ENCODE assay signal across 1 cellular context in genomic region chr6:133179483-133179882, GRCh38.
TF ChIP-seq lines count a peak whose summit lies in the region.

No MANE protein-coding gene starts in this region.

TF ChIP-seq in IMR-90, 13 proteins besides CTCF, POLR2A, EP300 and RAD21 (continued from another document):
- TF ChIP-seq SMC3 (IDR thresholded peaks at IDR 0.05; ENCODE audit: low read depth, low read length) (no peak), BHLHE40 (IDR thresholded peaks at IDR 0.05; ENCODE audit: low read depth, low read length) (no peak), MAFK (IDR thresholded peaks at IDR 0.05; ENCODE audit: low read depth, low read length) (no peak)
